ENCODE assay signal across 8 cellular contexts in the genomic region with DNA sequence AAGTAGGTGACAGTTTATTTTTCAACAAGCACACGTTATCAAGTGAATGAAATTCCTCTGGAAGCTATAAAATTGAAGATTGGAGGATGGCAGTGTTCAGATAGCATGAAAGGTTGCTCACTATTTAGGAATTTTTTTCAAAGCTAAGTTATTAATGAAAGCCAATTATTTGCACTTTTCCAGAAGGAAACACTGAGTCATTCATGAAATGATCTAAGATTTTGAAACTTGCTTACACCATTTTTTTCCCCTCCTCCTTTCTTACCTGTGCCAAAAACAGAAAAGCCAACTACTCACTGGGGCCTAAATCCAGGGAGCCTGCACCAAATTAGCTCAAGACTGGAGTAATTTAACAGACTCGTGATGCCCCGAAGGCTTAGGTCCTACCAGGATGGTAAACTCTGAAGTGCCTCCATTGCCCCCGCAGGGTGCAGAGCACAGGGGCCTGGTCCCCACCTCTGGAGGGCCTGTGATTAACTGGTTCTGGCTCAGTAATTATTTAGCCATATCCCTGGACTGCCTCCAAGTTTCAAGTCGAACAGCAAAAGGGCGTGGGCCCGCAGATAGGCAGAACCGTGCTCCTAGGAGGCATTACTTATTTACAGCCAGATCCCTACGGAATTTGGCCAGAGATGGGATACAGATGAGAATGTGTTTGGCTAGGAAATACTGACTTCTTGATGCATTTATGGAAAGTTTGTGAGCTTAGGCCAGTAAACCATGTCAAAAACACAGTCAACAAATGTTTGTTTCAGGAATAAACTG. TPM values are rescaled to one million over a fixed set of nuclear protein-coding genes. Genes with fewer than 3 reads are reported as not detected.
DNase-seq lines count a peak whose midpoint lies in the region; ATAC-seq and TF ChIP-seq lines count a peak whose summit lies in the region.

No MANE protein-coding gene starts in this region.

- WGBS in mesenchymal stem cell, result 36% methylated on average over 9 of the region's 9 CpGs

- H4K91ac ChIP-seq in mesenchymal stem cell (ENCODE audit: low read length), result no peak overlapping the region

- peaks cover 6% of the 10 kb centered on the region for H3K4me1 ChIP-seq in mesenchymal stem cell (ENCODE audit: control insufficient read depth, insufficient read depth, low read depth, low read length)
- peaks cover 36% of the 10 kb centered on the region for H3K4me1 ChIP-seq in upper lobe of right lung

- TF ChIP-seq CTCF in upper lobe of right lung (IDR thresholded peaks at IDR 0.05), result no peak

- peak; percentile 48 for ATAC-seq in upper lobe of right lung
- no peak for ATAC-seq in HG02623 (IDR thresholded peaks at IDR 0.05; ENCODE audit: unreplicated experiment)

- peak overlapping the region; percentile 57 for H2AK5ac ChIP-seq in mesenchymal stem cell (ENCODE audit: low read length, severe bottlenecking)

- H3K9ac ChIP-seq in mesenchymal stem cell (ENCODE audit: low read length), result peak overlapping the region; percentile 97

- H3K27me3 ChIP-seq in mesenchymal stem cell (ENCODE audit: control insufficient read depth in 1 of 2, insufficient read depth in 1 of 2, low read length in 2 of 2) (no peaks in the 10 kb centered on the region), upper lobe of right lung (no peaks in the 10 kb centered on the region)

- H3K18ac ChIP-seq in mesenchymal stem cell (ENCODE audit: low read depth in 1 of 2, low read length in 2 of 2), result peak overlapping the region; percentile 37 to 89

- no peak overlapping the region for H3K14ac ChIP-seq in mesenchymal stem cell (ENCODE audit: low read length in 2 of 2)

- H2BK15ac ChIP-seq in mesenchymal stem cell (ENCODE audit: low read depth, poor library complexity, severe bottlenecking), result peak overlapping the region; percentile 39

- no peaks in the 10 kb centered on the region for H3K9me3 ChIP-seq in mesenchymal stem cell (ENCODE audit: control insufficient read depth, low read length)
- H3K9me3 ChIP-seq in upper lobe of right lung, result no peaks in the 10 kb centered on the region

- H2BK120ac ChIP-seq in mesenchymal stem cell (ENCODE audit: low read depth, low read length), result peak overlapping the region; percentile 43

- H3K23ac ChIP-seq in mesenchymal stem cell (ENCODE audit: low read length in 2 of 2), result no peak overlapping the region

- DNase-seq in AML-193 (lab: John Stamatoyannopoulos, UW), result peak; percentile 51 to 61
- DNase-seq in HCEC 1CT, result peak; percentile 85
- peak; percentile 83 for DNase-seq in RPMI8226
- peak; percentile 71 for DNase-seq in dedifferentiated amniotic fluid mesenchymal stem cell (ENCODE audit: extremely low spot score)
- peak; percentile 66 for DNase-seq in mesenchymal stem cell
- DNase-seq in upper lobe of right lung, result peak; percentile 60
- no peak for DNase-seq in cerebellum (ENCODE audit: low spot score)

- H3K79me1 ChIP-seq in mesenchymal stem cell (replicated peaks; ENCODE audit: low read length, poor library complexity, severe bottlenecking), result no peaks in the 10 kb centered on the region

- peak overlapping the region; percentile 77 for H2AFZ ChIP-seq in mesenchymal stem cell (ENCODE audit: low read depth, low read length)

- H3K27ac ChIP-seq in mesenchymal stem cell (ENCODE audit: low read length, poor library complexity, severe bottlenecking) (peak overlapping the region; percentile 97), upper lobe of right lung (peak overlapping the region; percentile 83)

- H2BK12ac ChIP-seq in mesenchymal stem cell (ENCODE audit: low read length in 2 of 2), result peak overlapping the region; percentile 59 to 92

- H3K4me3 ChIP-seq in mesenchymal stem cell (ENCODE audit: insufficient read depth in 1 of 2, low read depth in 1 of 2, low read length in 2 of 2) (no peak overlapping the region), upper lobe of right lung (no peak overlapping the region)

- H3K4me2 ChIP-seq in mesenchymal stem cell (ENCODE audit: low read length, poor library complexity, severe bottlenecking), result peak overlapping the region; percentile 42

- H2BK5ac ChIP-seq in mesenchymal stem cell (ENCODE audit: low read depth, low read length, poor library complexity, severe bottlenecking), result peak overlapping the region; percentile 53

- H3K36me3 ChIP-seq in mesenchymal stem cell (ENCODE audit: control insufficient read depth in 1 of 2, insufficient read depth in 2 of 2, low read depth in 1 of 2, low read length in 2 of 2) (no peaks in the 10 kb centered on the region), upper lobe of right lung (no peaks in the 10 kb centered on the region)

- H4K8ac ChIP-seq in mesenchymal stem cell (ENCODE audit: low read length), result peak overlapping the region; percentile 96

- peak overlapping the region; percentile 15 to 71 for H3K4ac ChIP-seq in mesenchymal stem cell (ENCODE audit: low read depth in 1 of 2, low read length in 2 of 2)

- intact Hi-C loops in upper lobe of right lung (cut with DNase I), result no loop called here

RNA-seq across cellular contexts. Expression of a gene that starts 28.0 kb away (rescaled TPM):
- polyA plus RNA-seq in mesenchymal stem cell (2013, experiment 1 of 2), result 15.7 TPM
- 16.6 TPM for polyA plus RNA-seq in mesenchymal stem cell (2013, experiment 2 of 2)
- total RNA-seq in upper lobe of right lung (30.9 TPM), cerebellum (11.7 TPM)
